In the genomic region with DNA sequence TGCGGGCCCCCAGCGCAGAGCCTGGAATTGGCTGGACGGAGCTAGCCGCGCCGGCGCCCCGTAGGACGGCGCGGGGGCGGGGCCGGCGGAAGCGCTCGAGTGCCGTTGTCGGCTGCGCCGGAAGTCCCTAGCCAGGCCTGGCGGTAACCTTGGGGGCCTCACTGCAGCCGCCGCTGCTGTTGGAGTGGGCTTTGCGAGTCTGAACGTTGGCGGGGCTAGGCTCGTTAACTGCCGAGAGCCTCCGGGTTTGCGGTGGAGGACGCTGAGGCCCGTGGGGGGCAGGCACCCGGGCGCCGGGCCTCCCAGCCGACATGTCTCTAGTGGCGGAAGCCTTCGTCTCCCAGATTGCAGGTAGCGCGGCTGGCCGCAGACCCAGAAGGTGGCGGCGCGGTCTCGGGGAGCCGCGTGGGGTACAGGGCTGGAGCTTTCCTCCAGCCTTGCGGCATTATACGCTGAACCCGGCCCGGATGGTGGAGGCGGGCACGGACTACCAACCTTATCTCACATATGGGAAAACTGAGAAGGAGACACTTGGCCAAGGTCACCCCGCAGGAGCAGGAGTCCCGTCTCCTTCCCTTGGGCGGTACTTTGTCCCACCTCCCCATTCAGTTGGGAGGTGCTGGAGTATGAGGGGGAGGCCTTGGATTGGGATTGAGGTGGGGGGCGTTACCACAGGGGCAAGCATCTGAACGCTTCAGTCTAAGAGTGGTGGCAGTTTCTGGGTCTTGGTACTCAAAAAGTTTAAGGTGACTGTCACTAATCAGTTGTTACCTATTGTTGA, we compare ENCODE assay signal across 1 cellular context.
TF ChIP-seq lines count a peak whose summit lies in the region.

A gene (plus strand): TSS at position 124 of the 781 bp plus-strand sequence. CDS start 188 bp downstream, at position 312.

TF ChIP-seq in GM12878, 131 proteins besides CTCF, POLR2A, EP300 and RAD21 (continued from another document and continues in another):
- TF ChIP-seq, protein P1, sequence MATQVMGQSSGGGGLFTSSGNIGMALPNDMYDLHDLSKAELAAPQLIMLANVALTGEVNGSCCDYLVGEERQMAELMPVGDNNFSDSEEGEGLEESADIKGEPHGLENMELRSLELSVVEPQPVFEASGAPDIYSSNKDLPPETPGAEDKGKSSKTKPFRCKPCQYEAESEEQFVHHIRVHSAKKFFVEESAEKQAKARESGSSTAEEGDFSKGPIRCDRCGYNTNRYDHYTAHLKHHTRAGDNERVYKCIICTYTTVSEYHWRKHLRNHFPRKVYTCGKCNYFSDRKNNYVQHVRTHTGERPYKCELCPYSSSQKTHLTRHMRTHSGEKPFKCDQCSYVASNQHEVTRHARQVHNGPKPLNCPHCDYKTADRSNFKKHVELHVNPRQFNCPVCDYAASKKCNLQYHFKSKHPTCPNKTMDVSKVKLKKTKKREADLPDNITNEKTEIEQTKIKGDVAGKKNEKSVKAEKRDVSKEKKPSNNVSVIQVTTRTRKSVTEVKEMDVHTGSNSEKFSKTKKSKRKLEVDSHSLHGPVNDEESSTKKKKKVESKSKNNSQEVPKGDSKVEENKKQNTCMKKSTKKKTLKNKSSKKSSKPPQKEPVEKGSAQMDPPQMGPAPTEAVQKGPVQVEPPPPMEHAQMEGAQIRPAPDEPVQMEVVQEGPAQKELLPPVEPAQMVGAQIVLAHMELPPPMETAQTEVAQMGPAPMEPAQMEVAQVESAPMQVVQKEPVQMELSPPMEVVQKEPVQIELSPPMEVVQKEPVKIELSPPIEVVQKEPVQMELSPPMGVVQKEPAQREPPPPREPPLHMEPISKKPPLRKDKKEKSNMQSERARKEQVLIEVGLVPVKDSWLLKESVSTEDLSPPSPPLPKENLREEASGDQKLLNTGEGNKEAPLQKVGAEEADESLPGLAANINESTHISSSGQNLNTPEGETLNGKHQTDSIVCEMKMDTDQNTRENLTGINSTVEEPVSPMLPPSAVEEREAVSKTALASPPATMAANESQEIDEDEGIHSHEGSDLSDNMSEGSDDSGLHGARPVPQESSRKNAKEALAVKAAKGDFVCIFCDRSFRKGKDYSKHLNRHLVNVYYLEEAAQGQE (IDR thresholded peaks at IDR 0.05; ENCODE audit: low read depth, low read length): no peak
- TF ChIP-seq YY1 (IDR thresholded peaks at IDR 0.05; ENCODE audit: low read depth, low read length) (peak; percentile 77), FOS (IDR thresholded peaks at IDR 0.05; ENCODE audit: borderline replicate concordance, extremely low read depth, insufficient read length) (no peak), TCF3 (IDR thresholded peaks at IDR 0.05; ENCODE audit: borderline replicate concordance, insufficient read depth, low read depth, low read length) (no peak), NFIC (IDR thresholded peaks at IDR 0.05; ENCODE audit: low read depth, low read length) (no peak), BACH1 (IDR thresholded peaks at IDR 0.05; ENCODE audit: borderline replicate concordance) (no peak; the same call in none of the 2 replicates), TBL1XR1 (IDR thresholded peaks at IDR 0.05; ENCODE audit: low read depth, low read length) (no peak), CBFB (IDR thresholded peaks at IDR 0.05; ENCODE audit: low read depth) (peak; percentile 76; the same call in 1 of the 2 replicates), FOXM1 (IDR thresholded peaks at IDR 0.05; ENCODE audit: low read depth, low read length) (no peak), ATF7 (IDR thresholded peaks at IDR 0.05; ENCODE audit: low read depth) (no peak), ASH2L (IDR thresholded peaks at IDR 0.05; ENCODE audit: borderline replicate concordance, low read depth) (peak; percentile 85; the same call in 1 of the 2 replicates), TAF1 (IDR thresholded peaks at IDR 0.05; ENCODE audit: borderline replicate concordance, low read depth, low read length) (no peak; the same call in none of the 2 replicates), POU2F2 (IDR thresholded peaks at IDR 0.05; ENCODE audit: borderline replicate concordance, low read depth, low read length) (peak; percentile 12; the same call in 1 of the 3 replicates), ZNF622 (IDR thresholded peaks at IDR 0.05) (no peak), EGR1 (IDR thresholded peaks at IDR 0.05; ENCODE audit: borderline replicate concordance in 1 of 2, low read depth in 2 of 2, low read length in 2 of 2) (peak in 1 of 2 experiments; percentile 92; a peak in 2 of 3 replicates), RFX5 (IDR thresholded peaks at IDR 0.05; ENCODE audit: low read depth, low read length) (no peak), JUND (IDR thresholded peaks at IDR 0.05; ENCODE audit: low read depth, low read length) (no peak), CHD4 (IDR thresholded peaks at IDR 0.05) (no peak), SMAD1 (IDR thresholded peaks at IDR 0.05; ENCODE audit: low read depth, partially characterized antibody) (no peak), SMC3 (IDR thresholded peaks at IDR 0.05; ENCODE audit: borderline replicate concordance, low read length) (no peak), TARDBP (IDR thresholded peaks at IDR 0.05; ENCODE audit: borderline replicate concordance) (peak; percentile 78; the same call in 1 of the 2 replicates), SP1 (IDR thresholded peaks at IDR 0.05; ENCODE audit: low read depth, low read length) (no peak), IKZF1 (conservative IDR thresholded peaks at IDR 0.05) (peak; percentile 88), SRF (IDR thresholded peaks at IDR 0.05; ENCODE audit: low read depth in 2 of 2, low read length in 2 of 2) (peak in 1 of 2 experiments; percentile 23; a peak in 1 of 4 replicates), ZNF24 (IDR thresholded peaks at IDR 0.05) (no peak)
- TF ChIP-seq, protein P2, sequence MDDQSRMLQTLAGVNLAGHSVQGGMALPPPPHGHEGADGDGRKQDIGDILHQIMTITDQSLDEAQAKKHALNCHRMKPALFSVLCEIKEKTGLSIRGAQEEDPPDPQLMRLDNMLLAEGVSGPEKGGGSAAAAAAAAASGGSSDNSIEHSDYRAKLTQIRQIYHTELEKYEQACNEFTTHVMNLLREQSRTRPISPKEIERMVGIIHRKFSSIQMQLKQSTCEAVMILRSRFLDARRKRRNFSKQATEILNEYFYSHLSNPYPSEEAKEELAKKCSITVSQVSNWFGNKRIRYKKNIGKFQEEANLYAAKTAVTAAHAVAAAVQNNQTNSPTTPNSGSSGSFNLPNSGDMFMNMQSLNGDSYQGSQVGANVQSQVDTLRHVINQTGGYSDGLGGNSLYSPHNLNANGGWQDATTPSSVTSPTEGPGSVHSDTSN (IDR thresholded peaks at IDR 0.05; ENCODE audit: insufficient replicate concordance, low read depth, low read length): no peak
- TF ChIP-seq, protein P3, sequence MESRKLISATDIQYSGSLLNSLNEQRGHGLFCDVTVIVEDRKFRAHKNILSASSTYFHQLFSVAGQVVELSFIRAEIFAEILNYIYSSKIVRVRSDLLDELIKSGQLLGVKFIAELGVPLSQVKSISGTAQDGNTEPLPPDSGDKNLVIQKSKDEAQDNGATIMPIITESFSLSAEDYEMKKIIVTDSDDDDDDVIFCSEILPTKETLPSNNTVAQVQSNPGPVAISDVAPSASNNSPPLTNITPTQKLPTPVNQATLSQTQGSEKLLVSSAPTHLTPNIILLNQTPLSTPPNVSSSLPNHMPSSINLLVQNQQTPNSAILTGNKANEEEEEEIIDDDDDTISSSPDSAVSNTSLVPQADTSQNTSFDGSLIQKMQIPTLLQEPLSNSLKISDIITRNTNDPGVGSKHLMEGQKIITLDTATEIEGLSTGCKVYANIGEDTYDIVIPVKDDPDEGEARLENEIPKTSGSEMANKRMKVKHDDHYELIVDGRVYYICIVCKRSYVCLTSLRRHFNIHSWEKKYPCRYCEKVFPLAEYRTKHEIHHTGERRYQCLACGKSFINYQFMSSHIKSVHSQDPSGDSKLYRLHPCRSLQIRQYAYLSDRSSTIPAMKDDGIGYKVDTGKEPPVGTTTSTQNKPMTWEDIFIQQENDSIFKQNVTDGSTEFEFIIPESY (IDR thresholded peaks at IDR 0.05): no peak
- TF ChIP-seq, protein P4, sequence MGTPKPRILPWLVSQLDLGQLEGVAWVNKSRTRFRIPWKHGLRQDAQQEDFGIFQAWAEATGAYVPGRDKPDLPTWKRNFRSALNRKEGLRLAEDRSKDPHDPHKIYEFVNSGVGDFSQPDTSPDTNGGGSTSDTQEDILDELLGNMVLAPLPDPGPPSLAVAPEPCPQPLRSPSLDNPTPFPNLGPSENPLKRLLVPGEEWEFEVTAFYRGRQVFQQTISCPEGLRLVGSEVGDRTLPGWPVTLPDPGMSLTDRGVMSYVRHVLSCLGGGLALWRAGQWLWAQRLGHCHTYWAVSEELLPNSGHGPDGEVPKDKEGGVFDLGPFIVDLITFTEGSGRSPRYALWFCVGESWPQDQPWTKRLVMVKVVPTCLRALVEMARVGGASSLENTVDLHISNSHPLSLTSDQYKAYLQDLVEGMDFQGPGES (IDR thresholded peaks at IDR 0.05): no peak
- TF ChIP-seq, protein P5, sequence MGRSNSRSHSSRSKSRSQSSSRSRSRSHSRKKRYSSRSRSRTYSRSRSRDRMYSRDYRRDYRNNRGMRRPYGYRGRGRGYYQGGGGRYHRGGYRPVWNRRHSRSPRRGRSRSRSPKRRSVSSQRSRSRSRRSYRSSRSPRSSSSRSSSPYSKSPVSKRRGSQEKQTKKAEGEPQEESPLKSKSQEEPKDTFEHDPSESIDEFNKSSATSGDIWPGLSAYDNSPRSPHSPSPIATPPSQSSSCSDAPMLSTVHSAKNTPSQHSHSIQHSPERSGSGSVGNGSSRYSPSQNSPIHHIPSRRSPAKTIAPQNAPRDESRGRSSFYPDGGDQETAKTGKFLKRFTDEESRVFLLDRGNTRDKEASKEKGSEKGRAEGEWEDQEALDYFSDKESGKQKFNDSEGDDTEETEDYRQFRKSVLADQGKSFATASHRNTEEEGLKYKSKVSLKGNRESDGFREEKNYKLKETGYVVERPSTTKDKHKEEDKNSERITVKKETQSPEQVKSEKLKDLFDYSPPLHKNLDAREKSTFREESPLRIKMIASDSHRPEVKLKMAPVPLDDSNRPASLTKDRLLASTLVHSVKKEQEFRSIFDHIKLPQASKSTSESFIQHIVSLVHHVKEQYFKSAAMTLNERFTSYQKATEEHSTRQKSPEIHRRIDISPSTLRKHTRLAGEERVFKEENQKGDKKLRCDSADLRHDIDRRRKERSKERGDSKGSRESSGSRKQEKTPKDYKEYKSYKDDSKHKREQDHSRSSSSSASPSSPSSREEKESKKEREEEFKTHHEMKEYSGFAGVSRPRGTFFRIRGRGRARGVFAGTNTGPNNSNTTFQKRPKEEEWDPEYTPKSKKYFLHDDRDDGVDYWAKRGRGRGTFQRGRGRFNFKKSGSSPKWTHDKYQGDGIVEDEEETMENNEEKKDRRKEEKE (IDR thresholded peaks at IDR 0.05): no peak
- TF ChIP-seq, protein P6, sequence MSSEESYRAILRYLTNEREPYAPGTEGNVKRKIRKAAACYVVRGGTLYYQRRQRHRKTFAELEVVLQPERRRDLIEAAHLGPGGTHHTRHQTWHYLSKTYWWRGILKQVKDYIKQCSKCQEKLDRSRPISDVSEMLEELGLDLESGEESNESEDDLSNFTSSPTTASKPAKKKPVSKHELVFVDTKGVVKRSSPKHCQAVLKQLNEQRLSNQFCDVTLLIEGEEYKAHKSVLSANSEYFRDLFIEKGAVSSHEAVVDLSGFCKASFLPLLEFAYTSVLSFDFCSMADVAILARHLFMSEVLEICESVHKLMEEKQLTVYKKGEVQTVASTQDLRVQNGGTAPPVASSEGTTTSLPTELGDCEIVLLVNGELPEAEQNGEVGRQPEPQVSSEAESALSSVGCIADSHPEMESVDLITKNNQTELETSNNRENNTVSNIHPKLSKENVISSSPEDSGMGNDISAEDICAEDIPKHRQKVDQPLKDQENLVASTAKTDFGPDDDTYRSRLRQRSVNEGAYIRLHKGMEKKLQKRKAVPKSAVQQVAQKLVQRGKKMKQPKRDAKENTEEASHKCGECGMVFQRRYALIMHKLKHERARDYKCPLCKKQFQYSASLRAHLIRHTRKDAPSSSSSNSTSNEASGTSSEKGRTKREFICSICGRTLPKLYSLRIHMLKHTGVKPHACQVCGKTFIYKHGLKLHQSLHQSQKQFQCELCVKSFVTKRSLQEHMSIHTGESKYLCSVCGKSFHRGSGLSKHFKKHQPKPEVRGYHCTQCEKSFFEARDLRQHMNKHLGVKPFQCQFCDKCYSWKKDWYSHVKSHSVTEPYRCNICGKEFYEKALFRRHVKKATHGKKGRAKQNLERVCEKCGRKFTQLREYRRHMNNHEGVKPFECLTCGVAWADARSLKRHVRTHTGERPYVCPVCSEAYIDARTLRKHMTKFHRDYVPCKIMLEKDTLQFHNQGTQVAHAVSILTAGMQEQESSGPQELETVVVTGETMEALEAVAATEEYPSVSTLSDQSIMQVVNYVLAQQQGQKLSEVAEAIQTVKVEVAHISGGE (CRISPR knock-in tag; IDR thresholded peaks at IDR 0.05): no peak; the same call in 1 of the 2 replicates
- TF ChIP-seq, protein P7, sequence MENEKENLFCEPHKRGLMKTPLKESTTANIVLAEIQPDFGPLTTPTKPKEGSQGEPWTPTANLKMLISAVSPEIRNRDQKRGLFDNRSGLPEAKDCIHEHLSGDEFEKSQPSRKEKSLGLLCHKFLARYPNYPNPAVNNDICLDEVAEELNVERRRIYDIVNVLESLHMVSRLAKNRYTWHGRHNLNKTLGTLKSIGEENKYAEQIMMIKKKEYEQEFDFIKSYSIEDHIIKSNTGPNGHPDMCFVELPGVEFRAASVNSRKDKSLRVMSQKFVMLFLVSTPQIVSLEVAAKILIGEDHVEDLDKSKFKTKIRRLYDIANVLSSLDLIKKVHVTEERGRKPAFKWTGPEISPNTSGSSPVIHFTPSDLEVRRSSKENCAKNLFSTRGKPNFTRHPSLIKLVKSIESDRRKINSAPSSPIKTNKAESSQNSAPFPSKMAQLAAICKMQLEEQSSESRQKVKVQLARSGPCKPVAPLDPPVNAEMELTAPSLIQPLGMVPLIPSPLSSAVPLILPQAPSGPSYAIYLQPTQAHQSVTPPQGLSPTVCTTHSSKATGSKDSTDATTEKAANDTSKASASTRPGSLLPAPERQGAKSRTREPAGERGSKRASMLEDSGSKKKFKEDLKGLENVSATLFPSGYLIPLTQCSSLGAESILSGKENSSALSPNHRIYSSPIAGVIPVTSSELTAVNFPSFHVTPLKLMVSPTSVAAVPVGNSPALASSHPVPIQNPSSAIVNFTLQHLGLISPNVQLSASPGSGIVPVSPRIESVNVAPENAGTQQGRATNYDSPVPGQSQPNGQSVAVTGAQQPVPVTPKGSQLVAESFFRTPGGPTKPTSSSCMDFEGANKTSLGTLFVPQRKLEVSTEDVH (IDR thresholded peaks at IDR 0.05; ENCODE audit: low read depth, partially characterized antibody): no peak
- TF ChIP-seq, protein P8, sequence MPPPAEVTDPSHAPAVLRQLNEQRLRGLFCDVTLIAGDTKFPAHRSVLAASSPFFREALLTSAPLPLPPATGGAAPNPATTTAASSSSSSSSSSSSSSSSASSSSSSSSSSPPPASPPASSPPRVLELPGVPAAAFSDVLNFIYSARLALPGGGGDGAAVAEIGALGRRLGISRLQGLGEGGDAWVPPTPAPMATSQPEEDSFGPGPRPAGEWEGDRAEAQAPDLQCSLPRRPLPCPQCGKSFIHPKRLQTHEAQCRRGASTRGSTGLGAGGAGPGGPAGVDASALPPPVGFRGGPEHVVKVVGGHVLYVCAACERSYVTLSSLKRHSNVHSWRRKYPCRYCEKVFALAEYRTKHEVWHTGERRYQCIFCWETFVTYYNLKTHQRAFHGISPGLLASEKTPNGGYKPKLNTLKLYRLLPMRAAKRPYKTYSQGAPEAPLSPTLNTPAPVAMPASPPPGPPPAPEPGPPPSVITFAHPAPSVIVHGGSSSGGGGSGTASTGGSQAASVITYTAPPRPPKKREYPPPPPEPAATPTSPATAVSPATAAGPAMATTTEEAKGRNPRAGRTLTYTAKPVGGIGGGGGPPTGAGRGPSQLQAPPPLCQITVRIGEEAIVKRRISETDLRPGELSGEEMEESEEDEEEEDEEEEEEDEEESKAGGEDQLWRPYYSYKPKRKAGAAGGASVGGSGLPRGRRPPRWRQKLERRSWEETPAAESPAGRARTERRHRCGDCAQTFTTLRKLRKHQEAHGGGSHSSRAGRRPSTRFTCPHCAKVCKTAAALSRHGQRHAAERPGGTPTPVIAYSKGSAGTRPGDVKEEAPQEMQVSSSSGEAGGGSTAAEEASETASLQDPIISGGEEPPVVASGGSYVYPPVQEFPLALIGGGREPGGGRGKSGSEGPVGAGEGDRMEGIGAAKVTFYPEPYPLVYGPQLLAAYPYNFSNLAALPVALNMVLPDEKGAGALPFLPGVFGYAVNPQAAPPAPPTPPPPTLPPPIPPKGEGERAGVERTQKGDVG (CRISPR knock-in tag; IDR thresholded peaks at IDR 0.05): no peak
